In the genomic region with DNA sequence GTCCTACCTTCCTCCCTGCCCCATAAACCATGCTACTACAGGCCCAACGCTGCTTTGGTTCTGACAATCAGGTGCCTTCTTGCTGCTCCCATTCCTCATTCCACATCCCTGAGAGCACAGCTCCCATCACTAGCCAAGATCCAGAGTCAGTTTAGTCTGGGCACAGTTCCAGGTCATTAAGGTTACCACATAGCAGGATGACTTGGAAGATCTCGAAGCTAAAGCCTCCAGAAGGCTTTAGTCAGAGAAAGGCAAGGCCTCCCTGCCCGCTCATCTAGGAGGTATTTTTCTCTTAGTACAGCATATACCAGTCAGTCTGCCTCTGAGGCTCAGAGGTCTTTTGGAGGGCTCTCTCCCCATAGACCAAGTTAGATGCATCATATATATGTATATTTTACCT, we compare ENCODE assay signal across 1 cellular context.
TF ChIP-seq lines count a peak whose summit lies in the region.

No MANE protein-coding gene starts in this region.

TF ChIP-seq in SK-N-SH, 30 proteins besides CTCF, POLR2A, EP300 and RAD21 (continued from another document):
- TF ChIP-seq, protein P1, sequence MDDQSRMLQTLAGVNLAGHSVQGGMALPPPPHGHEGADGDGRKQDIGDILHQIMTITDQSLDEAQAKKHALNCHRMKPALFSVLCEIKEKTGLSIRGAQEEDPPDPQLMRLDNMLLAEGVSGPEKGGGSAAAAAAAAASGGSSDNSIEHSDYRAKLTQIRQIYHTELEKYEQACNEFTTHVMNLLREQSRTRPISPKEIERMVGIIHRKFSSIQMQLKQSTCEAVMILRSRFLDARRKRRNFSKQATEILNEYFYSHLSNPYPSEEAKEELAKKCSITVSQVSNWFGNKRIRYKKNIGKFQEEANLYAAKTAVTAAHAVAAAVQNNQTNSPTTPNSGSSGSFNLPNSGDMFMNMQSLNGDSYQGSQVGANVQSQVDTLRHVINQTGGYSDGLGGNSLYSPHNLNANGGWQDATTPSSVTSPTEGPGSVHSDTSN (IDR thresholded peaks at IDR 0.05) = peak; percentile 40; the same call in 1 of the 2 replicates
- TF ChIP-seq TEAD4 (IDR thresholded peaks at IDR 0.05; ENCODE audit: borderline replicate concordance, insufficient read depth) = no peak
- TF ChIP-seq, protein P2, sequence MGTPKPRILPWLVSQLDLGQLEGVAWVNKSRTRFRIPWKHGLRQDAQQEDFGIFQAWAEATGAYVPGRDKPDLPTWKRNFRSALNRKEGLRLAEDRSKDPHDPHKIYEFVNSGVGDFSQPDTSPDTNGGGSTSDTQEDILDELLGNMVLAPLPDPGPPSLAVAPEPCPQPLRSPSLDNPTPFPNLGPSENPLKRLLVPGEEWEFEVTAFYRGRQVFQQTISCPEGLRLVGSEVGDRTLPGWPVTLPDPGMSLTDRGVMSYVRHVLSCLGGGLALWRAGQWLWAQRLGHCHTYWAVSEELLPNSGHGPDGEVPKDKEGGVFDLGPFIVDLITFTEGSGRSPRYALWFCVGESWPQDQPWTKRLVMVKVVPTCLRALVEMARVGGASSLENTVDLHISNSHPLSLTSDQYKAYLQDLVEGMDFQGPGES (IDR thresholded peaks at IDR 0.05; ENCODE audit: low read depth, low read length) = no peak
